ENCODE assay signal across 14 cellular contexts in the genomic region with DNA sequence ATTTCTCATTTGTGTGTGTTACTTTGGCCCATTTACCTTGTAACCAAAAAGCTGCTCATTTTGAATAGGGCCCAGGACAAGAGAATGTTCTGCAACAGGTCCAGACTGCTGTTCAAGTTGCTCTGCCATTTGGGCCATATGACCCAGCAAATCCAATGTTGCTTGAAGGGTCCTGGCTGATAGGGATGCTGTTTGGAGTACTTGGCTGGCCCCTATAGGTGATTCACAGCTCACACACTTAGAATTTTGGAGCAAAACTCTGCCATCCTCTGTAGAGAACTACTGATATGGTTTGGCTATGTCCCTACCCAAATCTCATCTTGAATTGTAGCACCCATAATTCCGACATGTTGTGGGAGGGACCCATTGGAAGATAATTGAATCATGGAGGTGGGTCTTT.
DNase-seq lines count a peak whose midpoint lies in the region; ATAC-seq, FAIRE-seq and TF ChIP-seq lines count a peak whose summit lies in the region.
"Had no signal": no experiment of that assay in that cellular context is flagged by ENCODE, and none has a peak within 500 bp of the region (broad histone marks: within the 10 kb centered on the region; RNA-seq: fewer than 3 reads in every experiment).

No MANE protein-coding gene starts in this region.

- in situ Hi-C loops in K562 (cut with MboI) = no loop called here

- no peaks in the 10 kb centered on the region for H4K20me1 ChIP-seq in HCT116 (ENCODE audit: insufficient read depth)
- H4K20me1 ChIP-seq in K562 (replicated peaks; ENCODE audit: control insufficient read depth, insufficient read depth, low read length) = no peaks in the 10 kb centered on the region

- H3K27me3 ChIP-seq in BE2C (no peaks in the 10 kb centered on the region), HCT116 (ENCODE audit: insufficient read depth, low read length) (no peaks in the 10 kb centered on the region), K562 (ENCODE audit: control insufficient read depth in 2 of 2, insufficient read depth in 2 of 2, low read length in 2 of 2) (peaks cover 0 to 14% of the 10 kb centered on the region in 2 experiments; a peak in 2 of 5 replicates)

- DNase-seq in BE2C = no peak
- DNase-seq in HCT116 (ENCODE audit: low read depth, low spot score) = no peak
- DNase-seq in K562 (ENCODE audit: extremely low read depth in 1 of 4, low spot score in 3 of 4) = no peak
- peak; percentile 2 for DNase-seq in fibroblast of mammary gland (ENCODE audit: low read depth)
- DNase-seq in iPS-NIHi7 (ENCODE audit: extremely low spot score) = no peak
- DNase-seq in H54 (ENCODE audit: insufficient read length, low spot score) = no peak
- DNase-seq: CD4-positive, alpha-beta T cell; GM23248; Karpas-422; NCI-H2029; NCI-H524 treated with DMSO at 0.1 percent for 48 hours; PC-9 had no signal

- RAD21 ChIA-PET in HCT116 (lab: Charles Lee; ENCODE audit: low non-redundant PET in 1 of 2, low total read pairs in 2 of 2, uncharacterized antibody in 2 of 2, unreplicated experiment in 2 of 2) = no interaction called here

- peaks cover 17% of the 10 kb centered on the region for H3K4me1 ChIP-seq in BE2C
- no peaks in the 10 kb centered on the region for H3K4me1 ChIP-seq in HCT116 (ENCODE audit: control insufficient read depth in 1 of 2, insufficient read depth in 2 of 2, low read length in 2 of 2)
- H3K4me1 ChIP-seq in K562 (replicated peaks in 1 of 2; ENCODE audit: control insufficient read depth in 2 of 2, insufficient read depth in 2 of 2, low read length in 2 of 2) = no peaks in the 10 kb centered on the region

- no peak for FAIRE-seq in K562 (lab: Jason Lieb, UNC)
- no peak for FAIRE-seq in H54 (lab: Jason Lieb, UNC)
- FAIRE-seq: D721Med had no signal

- H3K4me2 ChIP-seq in HCT116 (ENCODE audit: low read length) (no peak overlapping the region), K562 (ENCODE audit: insufficient read depth, low read length) (no peak overlapping the region)
- H3K4me2 ChIP-seq: PC-9 had no signal

- no peak overlapping the region for H2AFZ ChIP-seq in HCT116 (ENCODE audit: low read depth, low read length, poor library complexity, severe bottlenecking)
- H2AFZ ChIP-seq in K562 (ENCODE audit: low read depth, low read length) = no peak overlapping the region
- H2AFZ ChIP-seq: GM23248, PC-9 had no signal

- TF ChIP-seq CTCF in BE2C (IDR thresholded peaks at IDR 0.05; ENCODE audit: low read depth, low read length) (peak; percentile 54), HCT116 (IDR thresholded peaks at IDR 0.05 in 2 of 3, conservative IDR thresholded peaks at IDR 0.05 in 1 of 3; ENCODE audit: borderline replicate concordance in 1 of 3, insufficient read depth in 1 of 3, low read depth in 2 of 3, low read length in 2 of 3) (no peak), K562 (IDR thresholded peaks at IDR 0.05 in 2 of 3, conservative IDR thresholded peaks at IDR 0.05 in 1 of 3; ENCODE audit: insufficient read depth in 2 of 3, low read depth in 1 of 3, low read length in 3 of 3) (peak in 1 of 3 experiments; percentile 19; a peak in 1 of 6 replicates), fibroblast of mammary gland (conservative IDR thresholded peaks at IDR 0.05; ENCODE audit: control insufficient read depth, insufficient read depth, low read depth, low read length) (no peak)

- H3K27ac ChIP-seq in HCT116 (ENCODE audit: low read depth, low read length) (no peak overlapping the region), K562 (ENCODE audit: extremely low read depth, low read depth, low read length) (no peak overlapping the region)
- H3K27ac ChIP-seq: GM23248, PC-9 had no signal

- WGBS in K562 (ENCODE audit: insufficient coverage, low coverage, missing lambda C conversion rate) = 0% methylated on average over 1 of the region's 1 CpG

- no peaks in the 10 kb centered on the region for H3K9me1 ChIP-seq in K562 (ENCODE audit: control insufficient read depth, insufficient read depth, low read length)

- BruUV-seq in HCT116 (replicated peaks; lab: Mats Ljungman, UMichigan) (no TSS peak), K562 (replicated peaks; lab: Mats Ljungman, UMichigan) (no TSS peak)

- H3K9me2 ChIP-seq in HCT116 (ENCODE audit: insufficient read depth) = no peaks in the 10 kb centered on the region

- TF ChIP-seq EP300 in K562 (IDR thresholded peaks at IDR 0.05; ENCODE audit: low read length) = no peak

- H3K4me3 ChIP-seq in BE2C (ENCODE audit: low read depth, low read length) (no peak overlapping the region), HCT116 (replicated peaks in 1 of 2; ENCODE audit: low read depth in 1 of 2, low read length in 2 of 2) (no peak overlapping the region), K562 (no peak overlapping the region), fibroblast of mammary gland (ENCODE audit: control insufficient read depth, low read depth, low read length) (no peak overlapping the region)
- H3K4me3 ChIP-seq: GM23248, PC-9 had no signal

- H3K9ac ChIP-seq in HCT116 (ENCODE audit: low read length) (no peak overlapping the region), K562 (ENCODE audit: insufficient read depth in 1 of 2, low read depth in 2 of 2, low read length in 2 of 2) (no peak overlapping the region)
- H3K9ac ChIP-seq: GM23248 had no signal

- H3K9me3 ChIP-seq in BE2C (no peaks in the 10 kb centered on the region), HCT116 (ENCODE audit: control insufficient read depth in 1 of 2, insufficient read depth in 1 of 2, low read depth in 1 of 2, low read length in 2 of 2) (no peaks in the 10 kb centered on the region), K562 (replicated peaks; ENCODE audit: control insufficient read depth, insufficient read depth, low read depth, low read length) (no peaks in the 10 kb centered on the region)

- H3K79me2 ChIP-seq in HCT116 (ENCODE audit: insufficient read depth, low read length) (no peaks in the 10 kb centered on the region), K562 (ENCODE audit: control insufficient read depth, insufficient read depth, low read length) (no peaks in the 10 kb centered on the region)

- intact Hi-C loops in HCT116 (cut with micrococcal nuclease) = no loop called here
- intact Hi-C loops in K562 (cut with micrococcal nuclease) = no loop called here

- H3K36me3 ChIP-seq in BE2C (no peaks in the 10 kb centered on the region), HCT116 (ENCODE audit: control insufficient read depth in 1 of 2, insufficient read depth in 2 of 2, low read length in 2 of 2) (no peaks in the 10 kb centered on the region), K562 (ENCODE audit: control insufficient read depth, insufficient read depth, low read length) (no peaks in the 10 kb centered on the region)

- TF ChIP-seq RAD21 in HCT116 (IDR thresholded peaks at IDR 0.05; ENCODE audit: low read depth) (peak; percentile 27; the same call in 1 of the 2 replicates), K562 (CRISPR knock-in tag; conservative IDR thresholded peaks at IDR 0.05 in 1 of 2, IDR thresholded peaks at IDR 0.05 in 1 of 2) (no peak)

- CTCF ChIA-PET in HCT116 (lab: Charles Lee) = no interaction called here
- CTCF ChIA-PET in K562 (lab: Yijun Ruan, JAX; ENCODE audit: low intra/inter-chr PET ratio) = no interaction called here

- ATAC-seq in HCT116 (no peak), K562 (peak; percentile 31; the same call in 1 of the 3 replicates)
- no peak for ATAC-seq in activated CD4-positive, CD25-positive, alpha-beta regulatory T cell treated with anti-CD3 and anti-CD28 coated beads, Interleukin-2, amount 50 U/mL, for 24 hours

- POLR2A ChIA-PET in HCT116 (lab: Charles Lee) = no interaction called here
- POLR2A ChIA-PET in K562 (lab: Yijun Ruan, JAX) = no interaction called here

- TF ChIP-seq POLR2A in HCT116 (IDR thresholded peaks at IDR 0.05; ENCODE audit: borderline replicate concordance, extremely low read depth, insufficient read depth, insufficient read length) (no peak), K562 (conservative IDR thresholded peaks at IDR 0.05) (no peak), H54 (IDR thresholded peaks at IDR 0.05; ENCODE audit: low read depth, low read length) (no peak)

TF ChIP-seq in HCT116, 20 proteins besides CTCF, POLR2A, EP300 and RAD21 (continues in another document):
- TF ChIP-seq EGR1 (IDR thresholded peaks at IDR 0.05; ENCODE audit: low read depth) = no peak
- no peak for TF ChIP-seq ZFX (IDR thresholded peaks at IDR 0.05)
- TF ChIP-seq TCF7L2 (IDR thresholded peaks at IDR 0.05; ENCODE audit: borderline replicate concordance, extremely low read depth, insufficient read depth, insufficient read length) = no peak

TF ChIP-seq in K562, 482 proteins besides CTCF, POLR2A, EP300 and RAD21:
- TF ChIP-seq MCM2 (IDR thresholded peaks at IDR 0.05; ENCODE audit: low read depth) (no peak), EP400 (IDR thresholded peaks at IDR 0.05) (no peak)
